ENCODE assay signal across 2 cellular contexts in the genomic region with DNA sequence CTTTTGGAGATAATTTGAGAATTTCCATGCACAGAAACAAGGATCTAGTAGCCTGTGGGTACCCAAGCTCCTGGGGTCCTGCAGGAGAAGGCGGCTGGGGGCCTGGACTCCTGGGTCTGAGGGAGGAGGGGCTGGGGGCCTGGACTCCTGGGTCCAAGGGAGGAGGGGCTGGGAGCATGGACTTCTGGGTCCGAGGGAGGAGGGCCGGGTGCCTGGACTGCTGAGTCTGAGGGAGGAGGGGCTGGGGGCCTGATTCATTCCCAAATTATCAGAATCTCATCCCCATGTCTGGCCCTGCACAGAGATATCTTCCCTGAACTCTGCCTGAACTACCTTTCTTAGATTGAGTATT.
A peak's percentile ranks its signal among the peaks of the same experiment; 100 is the strongest.
TF ChIP-seq lines count a peak whose summit lies in the region.

No MANE protein-coding gene starts in this region.

TF ChIP-seq in HepG2, 621 proteins besides CTCF, POLR2A, EP300 and RAD21:
- TF ChIP-seq ASH2L (IDR thresholded peaks at IDR 0.05; ENCODE audit: insufficient read length, low read depth, low read length) (no peak), ZKSCAN1 (IDR thresholded peaks at IDR 0.05; ENCODE audit: low read length) (no peak), ZNF30 (CRISPR knock-in tag; IDR thresholded peaks at IDR 0.05) (no peak), RFX5 (IDR thresholded peaks at IDR 0.05; ENCODE audit: low read depth, low read length) (no peak), ZNF644 (CRISPR knock-in tag; IDR thresholded peaks at IDR 0.05; ENCODE audit: low read depth) (no peak), KAT2B (IDR thresholded peaks at IDR 0.05; ENCODE audit: borderline replicate concordance, low read depth, low read length) (no peak), ONECUT2 (CRISPR knock-in tag; IDR thresholded peaks at IDR 0.05) (no peak), FOXC1 (CRISPR knock-in tag; IDR thresholded peaks at IDR 0.05; ENCODE audit: borderline replicate concordance) (peak; percentile 19; the same call in 1 of the 2 replicates)
- TF ChIP-seq, protein P1, sequence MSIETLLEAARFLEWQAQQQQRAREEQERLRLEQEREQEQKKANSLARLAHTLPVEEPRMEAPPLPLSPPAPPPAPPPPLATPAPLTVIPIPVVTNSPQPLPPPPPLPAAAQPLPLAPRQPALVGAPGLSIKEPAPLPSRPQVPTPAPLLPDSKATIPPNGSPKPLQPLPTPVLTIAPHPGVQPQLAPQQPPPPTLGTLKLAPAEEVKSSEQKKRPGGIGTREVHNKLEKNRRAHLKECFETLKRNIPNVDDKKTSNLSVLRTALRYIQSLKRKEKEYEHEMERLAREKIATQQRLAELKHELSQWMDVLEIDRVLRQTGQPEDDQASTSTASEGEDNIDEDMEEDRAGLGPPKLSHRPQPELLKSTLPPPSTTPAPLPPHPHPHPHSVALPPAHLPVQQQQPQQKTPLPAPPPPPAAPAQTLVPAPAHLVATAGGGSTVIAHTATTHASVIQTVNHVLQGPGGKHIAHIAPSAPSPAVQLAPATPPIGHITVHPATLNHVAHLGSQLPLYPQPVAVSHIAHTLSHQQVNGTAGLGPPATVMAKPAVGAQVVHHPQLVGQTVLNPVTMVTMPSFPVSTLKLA (IDR thresholded peaks at IDR 0.05): no peak
- TF ChIP-seq, protein P2, sequence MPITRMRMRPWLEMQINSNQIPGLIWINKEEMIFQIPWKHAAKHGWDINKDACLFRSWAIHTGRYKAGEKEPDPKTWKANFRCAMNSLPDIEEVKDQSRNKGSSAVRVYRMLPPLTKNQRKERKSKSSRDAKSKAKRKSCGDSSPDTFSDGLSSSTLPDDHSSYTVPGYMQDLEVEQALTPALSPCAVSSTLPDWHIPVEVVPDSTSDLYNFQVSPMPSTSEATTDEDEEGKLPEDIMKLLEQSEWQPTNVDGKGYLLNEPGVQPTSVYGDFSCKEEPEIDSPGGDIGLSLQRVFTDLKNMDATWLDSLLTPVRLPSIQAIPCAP (CRISPR knock-in tag; IDR thresholded peaks at IDR 0.05; ENCODE audit: low read depth): no peak
- TF ChIP-seq, protein P3, sequence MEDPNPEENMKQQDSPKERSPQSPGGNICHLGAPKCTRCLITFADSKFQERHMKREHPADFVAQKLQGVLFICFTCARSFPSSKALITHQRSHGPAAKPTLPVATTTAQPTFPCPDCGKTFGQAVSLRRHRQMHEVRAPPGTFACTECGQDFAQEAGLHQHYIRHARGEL (CRISPR knock-in tag; IDR thresholded peaks at IDR 0.05): no peak
- TF ChIP-seq, protein P4, sequence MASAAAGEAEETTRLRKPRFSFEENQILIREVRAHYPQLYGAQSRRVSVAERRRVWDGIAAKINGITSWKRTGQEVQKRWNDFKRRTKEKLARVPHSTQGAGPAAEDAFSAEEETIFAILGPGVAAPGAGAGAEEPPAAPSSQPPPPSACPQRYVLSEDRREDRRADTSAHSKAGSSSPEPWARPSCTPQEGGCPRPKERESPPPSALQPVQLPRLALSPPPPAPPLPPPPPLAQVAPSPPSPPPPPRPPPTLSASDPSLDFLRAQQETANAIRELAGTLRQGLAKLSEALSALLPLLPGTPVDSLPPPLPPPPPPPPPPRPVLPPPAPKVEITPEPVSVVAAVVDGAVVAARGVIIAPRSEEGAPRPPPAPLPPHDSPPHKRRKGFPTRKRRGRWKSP (CRISPR knock-in tag; IDR thresholded peaks at IDR 0.05): 0 out of 2 replicates have a peak, but pooled peaks have one; percentile 10

TF ChIP-seq in neural cell, 6 proteins besides CTCF, POLR2A, EP300 and RAD21:
- no peak for TF ChIP-seq EZH2 (IDR thresholded peaks at IDR 0.05; ENCODE audit: borderline replicate concordance, insufficient read depth, low read length, poor library complexity, severe bottlenecking)
- TF ChIP-seq MXI1 (conservative IDR thresholded peaks at IDR 0.05; ENCODE audit: poor library complexity, severe bottlenecking): no peak
- TF ChIP-seq POLR2AphosphoS5 (IDR thresholded peaks at IDR 0.05): no peak
- TF ChIP-seq, protein P5, sequence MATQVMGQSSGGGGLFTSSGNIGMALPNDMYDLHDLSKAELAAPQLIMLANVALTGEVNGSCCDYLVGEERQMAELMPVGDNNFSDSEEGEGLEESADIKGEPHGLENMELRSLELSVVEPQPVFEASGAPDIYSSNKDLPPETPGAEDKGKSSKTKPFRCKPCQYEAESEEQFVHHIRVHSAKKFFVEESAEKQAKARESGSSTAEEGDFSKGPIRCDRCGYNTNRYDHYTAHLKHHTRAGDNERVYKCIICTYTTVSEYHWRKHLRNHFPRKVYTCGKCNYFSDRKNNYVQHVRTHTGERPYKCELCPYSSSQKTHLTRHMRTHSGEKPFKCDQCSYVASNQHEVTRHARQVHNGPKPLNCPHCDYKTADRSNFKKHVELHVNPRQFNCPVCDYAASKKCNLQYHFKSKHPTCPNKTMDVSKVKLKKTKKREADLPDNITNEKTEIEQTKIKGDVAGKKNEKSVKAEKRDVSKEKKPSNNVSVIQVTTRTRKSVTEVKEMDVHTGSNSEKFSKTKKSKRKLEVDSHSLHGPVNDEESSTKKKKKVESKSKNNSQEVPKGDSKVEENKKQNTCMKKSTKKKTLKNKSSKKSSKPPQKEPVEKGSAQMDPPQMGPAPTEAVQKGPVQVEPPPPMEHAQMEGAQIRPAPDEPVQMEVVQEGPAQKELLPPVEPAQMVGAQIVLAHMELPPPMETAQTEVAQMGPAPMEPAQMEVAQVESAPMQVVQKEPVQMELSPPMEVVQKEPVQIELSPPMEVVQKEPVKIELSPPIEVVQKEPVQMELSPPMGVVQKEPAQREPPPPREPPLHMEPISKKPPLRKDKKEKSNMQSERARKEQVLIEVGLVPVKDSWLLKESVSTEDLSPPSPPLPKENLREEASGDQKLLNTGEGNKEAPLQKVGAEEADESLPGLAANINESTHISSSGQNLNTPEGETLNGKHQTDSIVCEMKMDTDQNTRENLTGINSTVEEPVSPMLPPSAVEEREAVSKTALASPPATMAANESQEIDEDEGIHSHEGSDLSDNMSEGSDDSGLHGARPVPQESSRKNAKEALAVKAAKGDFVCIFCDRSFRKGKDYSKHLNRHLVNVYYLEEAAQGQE (IDR thresholded peaks at IDR 0.05; ENCODE audit: borderline replicate concordance): no peak
- no peak for TF ChIP-seq SMC3 (conservative IDR thresholded peaks at IDR 0.05; ENCODE audit: poor library complexity)
- no peak for TF ChIP-seq TAF1 (IDR thresholded peaks at IDR 0.05; ENCODE audit: low read depth)
TF ChIP-seq in neural cell: peak in this region for 0.
